In genomic region chr9:121811751-121812150, GRCh38 we compare ENCODE assay signal across 30 cellular contexts.
"Had no signal": no experiment of that assay in that cellular context is flagged by ENCODE, and none has a peak within 500 bp of the region (broad histone marks: within the 10 kb centered on the region; RNA-seq: fewer than 3 reads in every experiment).

No MANE protein-coding gene starts in this region.

- H3K27me3 Mint-ChIP-seq: dendritic cell treated with granulocyte-macrophage colony-stimulating factor and Interleukin-4, amounts not matched to agents 40 ng/mL and 50 ng/mL, for 4 days; stimulated activated memory B cell treated with anti-CD40 and anti-IgM and Interleukin-4, amounts not matched to agents 10 μg/mL and 1 μg/mL and 100 μg/mL, for 72 hours had no signal

- H3K4me1 ChIP-seq: left ventricle myocardium inferior, lower lobe of right lung, psoas muscle, spleen, upper lobe of left lung, uterus had no signal

- H3K4me3 Mint-ChIP-seq: dendritic cell treated with granulocyte-macrophage colony-stimulating factor and Interleukin-4, amounts not matched to agents 40 ng/mL and 50 ng/mL, for 4 days; immature natural killer cell; natural killer cell; neural progenitor cell; stimulated activated memory B cell treated with anti-CD40 and anti-IgM and Interleukin-4, amounts not matched to agents 10 μg/mL and 1 μg/mL and 100 μg/mL, for 72 hours had no signal

- H3K9ac ChIP-seq: neural progenitor cell had no signal

- H3K9me3 ChIP-seq: esophagus squamous epithelium, left ventricle myocardium inferior, lower lobe of right lung, ovary, psoas muscle, spleen, thoracic aorta, tibial nerve, upper lobe of left lung, uterus had no signal

- H3K4me3 ChIP-seq: esophagus squamous epithelium, left ventricle myocardium inferior, lower lobe of right lung, neural progenitor cell, ovary, psoas muscle, skin epidermis, spleen, thoracic aorta, tibial nerve, upper lobe of left lung, uterus had no signal

- H3K27ac ChIP-seq: esophagus squamous epithelium, left ventricle myocardium inferior, lower lobe of right lung, neural progenitor cell, ovary, psoas muscle, skin epidermis, spleen, thoracic aorta, tibial nerve, upper lobe of left lung, uterus had no signal

- H2AFZ ChIP-seq: neural progenitor cell had no signal

- H3K36me3 Mint-ChIP-seq: immature natural killer cell; natural killer cell; neural progenitor cell; stimulated activated memory B cell treated with anti-CD40 and anti-IgM and Interleukin-4, amounts not matched to agents 10 μg/mL and 1 μg/mL and 100 μg/mL, for 72 hours had no signal

- H3K27ac Mint-ChIP-seq: dendritic cell treated with granulocyte-macrophage colony-stimulating factor and Interleukin-4, amounts not matched to agents 40 ng/mL and 50 ng/mL, for 4 days; immature natural killer cell; natural killer cell; stimulated activated memory B cell treated with anti-CD40 and anti-IgM and Interleukin-4, amounts not matched to agents 10 μg/mL and 1 μg/mL and 100 μg/mL, for 72 hours had no signal

- H3K36me3 ChIP-seq: esophagus squamous epithelium, left ventricle myocardium inferior, lower lobe of right lung, neural progenitor cell, ovary, spleen, thoracic aorta, tibial nerve, upper lobe of left lung, uterus had no signal

- H3K4me1 Mint-ChIP-seq: immature natural killer cell; natural killer cell; stimulated activated memory B cell treated with anti-CD40 and anti-IgM and Interleukin-4, amounts not matched to agents 10 μg/mL and 1 μg/mL and 100 μg/mL, for 72 hours had no signal

- ATAC-seq: left colon; lower lobe of right lung; natural killer cell; psoas muscle; right cardiac atrium; stimulated activated memory B cell treated with anti-CD40 and anti-IgM and Interleukin-4, amounts not matched to agents 10 μg/mL and 1 μg/mL and 100 μg/mL, for 72 hours; stimulated activated naive CD8-positive, alpha-beta T cell treated with anti-CD3 and anti-CD28 coated beads, Interleukin-15, Interleukin-2, amounts not matched to agents 100 U/mL and 50 U/mL, for 24 hours had no signal

- H3K27me3 ChIP-seq: esophagus squamous epithelium, neural progenitor cell, ovary, spleen, tibial nerve, upper lobe of left lung, uterus had no signal

- H3K9me3 Mint-ChIP-seq: dendritic cell treated with granulocyte-macrophage colony-stimulating factor and Interleukin-4, amounts not matched to agents 40 ng/mL and 50 ng/mL, for 4 days; immature natural killer cell; natural killer cell; neural progenitor cell; stimulated activated memory B cell treated with anti-CD40 and anti-IgM and Interleukin-4, amounts not matched to agents 10 μg/mL and 1 μg/mL and 100 μg/mL, for 72 hours had no signal

- FAIRE-seq: colon, endothelial cell of umbilical vein had no signal

- DNase-seq: effector CD8-positive, alpha-beta T cell; esophagus squamous epithelium; foreskin melanocyte; hypothalamus; immature natural killer cell; islet precursor cell; kidney glomerular epithelial cell; left colon; left ventricle myocardium inferior; lower lobe of right lung; natural killer cell; nucleus accumbens; ovary; posterior cingulate gyrus; psoas muscle; spleen; stimulated activated CD4-positive, alpha-beta T cell treated with anti-CD3 and anti-CD28 coated beads, Interleukin-4, amount 100 ng/mL, for 4 hours; stimulated activated naive CD8-positive, alpha-beta T cell treated with anti-CD3 and anti-CD28 coated beads, Interleukin-15, Interleukin-2, amounts not matched to agents 100 U/mL and 50 U/mL, for 24 hours; substantia nigra; upper lobe of left lung; uterus had no signal

- H3K4me2 ChIP-seq: neural progenitor cell had no signal
